In genomic region chr12:124217508-124217981, GRCh38 we compare ENCODE assay signal across 11 cellular contexts.
DNase-seq lines count a peak whose midpoint lies in the region; ATAC-seq, FAIRE-seq and TF ChIP-seq lines count a peak whose summit lies in the region.
"Had no signal": no experiment of that assay in that cellular context is flagged by ENCODE, and none has a peak within 500 bp of the region (broad histone marks: within the 10 kb centered on the region; RNA-seq: fewer than 3 reads in every experiment).

No MANE protein-coding gene starts in this region.

- no peaks in the 10 kb centered on the region for H3K79me2 ChIP-seq in GM12878 (ENCODE audit: control insufficient read depth, insufficient read depth, low read length)

- POLR2A ChIA-PET in AG04449 (lab: Yijun Ruan, JAX): no interaction called here
- POLR2A ChIA-PET in GM12878 (lab: Charles Lee): interaction anchor here (0.6 kb wide), 1 partner anchor 498 kb away, joined by 4 read pairs; no protein-coding TSS in a partner anchor

- intact Hi-C loops in GM12878 (cut with micrococcal nuclease; ENCODE audit: unreplicated experiment): no loop called here

- no peak overlapping the region for H2AFZ ChIP-seq in GM12878 (ENCODE audit: control insufficient read depth, low read depth, low read length)
- H2AFZ ChIP-seq in mesenchymal stem cell (ENCODE audit: low read depth, low read length): no peak overlapping the region

- SMC1A ChIA-PET in GM12878 (lab: Charles Lee; ENCODE audit: uncharacterized antibody, unreplicated experiment): interaction anchor here (0.7 kb wide), 1 partner anchor 9 kb away, joined by 3 read pairs; no protein-coding TSS in a partner anchor

- in situ Hi-C loops in GM12878 (cut with MboI): no loop called here

- H3K36me3 ChIP-seq in GM12878 (ENCODE audit: control insufficient read depth in 2 of 2, insufficient read depth in 2 of 2, low read length in 1 of 2): no peaks in the 10 kb centered on the region
- H3K36me3 ChIP-seq in mesenchymal stem cell (ENCODE audit: control insufficient read depth in 1 of 2, insufficient read depth in 2 of 2, low read depth in 1 of 2, low read length in 2 of 2): no peaks in the 10 kb centered on the region
- H3K36me3 ChIP-seq: pancreas had no signal

- H3K4me3 ChIP-seq in AG04449 (ENCODE audit: low read depth, low read length) (peak overlapping the region; percentile 29), GM12878 (no peak overlapping the region), mesenchymal stem cell (ENCODE audit: insufficient read depth in 1 of 2, low read depth in 1 of 2, low read length in 2 of 2) (no peak overlapping the region)
- H3K4me3 ChIP-seq: pancreas had no signal

- no peak for FAIRE-seq in GM12878 (lab: Jason Lieb, UNC)
- FAIRE-seq: pancreas had no signal

- DNase-seq in AG04449 (ENCODE audit: low read depth, low spot score): no peak
- peak; percentile 41 for DNase-seq in M059J (ENCODE audit: low read depth)
- no peak for DNase-seq in GM12878 (ENCODE audit: low read depth, low spot score)
- DNase-seq in mesenchymal stem cell: no peak
- DNase-seq in dedifferentiated amniotic fluid mesenchymal stem cell (ENCODE audit: extremely low spot score): no peak
- no peak for DNase-seq in T-helper 2 cell
- no peak for DNase-seq in GM10266 (ENCODE audit: extremely low spot score)
- DNase-seq: CD8-positive, alpha-beta T cell; pancreas had no signal

- WGBS in GM12878 (ENCODE audit: insufficient coverage, insufficient replicate concordance, low lambda C conversion rate, missing lambda C conversion rate): 53% methylated on average over 22 of the region's 22 CpGs
- WGBS in mesenchymal stem cell: 79% methylated on average over 22 of the region's 22 CpGs

- H4K20me1 ChIP-seq in GM12878 (ENCODE audit: control insufficient read depth, insufficient read depth): no peaks in the 10 kb centered on the region

- H2BK5ac ChIP-seq in mesenchymal stem cell (ENCODE audit: low read depth, low read length, poor library complexity, severe bottlenecking): no peak overlapping the region

- H3K27ac ChIP-seq in GM12878 (ENCODE audit: control insufficient read depth, insufficient read depth): no peak overlapping the region
- peak overlapping the region; percentile 10 for H3K27ac ChIP-seq in mesenchymal stem cell (ENCODE audit: low read length, poor library complexity, severe bottlenecking)
- H3K27ac ChIP-seq: pancreas had no signal

- CTCF ChIA-PET in AG04449 (lab: Yijun Ruan, JAX) (no interaction called here), GM12878 (lab: Yijun Ruan, JAX) (interaction anchor here (1.1 kb wide), 1 partner anchor 9 kb away, joined by 4 read pairs; no protein-coding TSS in a partner anchor)

- no TSS peak for BruUV-seq in GM12878 (replicated peaks; lab: Mats Ljungman, UMichigan)

- H3K9ac ChIP-seq in GM12878 (ENCODE audit: control insufficient read depth, insufficient read depth, low read length) (no peak overlapping the region), mesenchymal stem cell (ENCODE audit: low read length) (no peak overlapping the region)

- no peak overlapping the region for H2BK120ac ChIP-seq in mesenchymal stem cell (ENCODE audit: low read depth, low read length)

- TF ChIP-seq RAD21 in GM12878 (IDR thresholded peaks at IDR 0.05; ENCODE audit: insufficient read depth, low read depth, low read length): no peak

- H3K27me3 ChIP-seq in GM12878 (replicated peaks in 1 of 2; ENCODE audit: control insufficient read depth in 2 of 2, insufficient read depth in 2 of 2, low read length in 1 of 2) (no peaks in the 10 kb centered on the region), mesenchymal stem cell (ENCODE audit: control insufficient read depth in 1 of 2, insufficient read depth in 1 of 2, low read length in 2 of 2) (peaks cover 0 to 17% of the 10 kb centered on the region in 2 experiments)
- H3K27me3 ChIP-seq: pancreas had no signal

- RAD21 ChIA-PET in GM12878 (lab: Charles Lee; ENCODE audit: unreplicated experiment): interaction anchor here (1.5 kb wide), 1 partner anchor 554 kb away, joined by 3 read pairs; no protein-coding TSS in a partner anchor

- no peak overlapping the region for H4K91ac ChIP-seq in mesenchymal stem cell (ENCODE audit: low read length)

- no peak for TF ChIP-seq CTCF in AG04449 (IDR thresholded peaks at IDR 0.05; ENCODE audit: insufficient read depth, low read length, missing control alignments)
- no peak for TF ChIP-seq CTCF in GM12878 (IDR thresholded peaks at IDR 0.05 in 2 of 3, conservative IDR thresholded peaks at IDR 0.05 in 1 of 3; ENCODE audit: control insufficient read depth in 2 of 3, extremely low read depth in 1 of 3, insufficient read depth in 1 of 3, low read depth in 3 of 3, low read length in 3 of 3)
- TF ChIP-seq CTCF in GM10266 (IDR thresholded peaks at IDR 0.05; ENCODE audit: control insufficient read depth, insufficient read depth, low read depth, missing control alignments): no peak

- no peak overlapping the region for H2BK15ac ChIP-seq in mesenchymal stem cell (ENCODE audit: low read depth, poor library complexity, severe bottlenecking)

- H3K23ac ChIP-seq in mesenchymal stem cell (ENCODE audit: low read length in 2 of 2): no peak overlapping the region

- ATAC-seq in GM12878: peak; percentile 94
- ATAC-seq in HG03095 (IDR thresholded peaks at IDR 0.05; ENCODE audit: unreplicated experiment): no peak
- ATAC-seq: CD8-positive, alpha-beta T cell; HCT116 had no signal

- no peak overlapping the region for H2BK12ac ChIP-seq in mesenchymal stem cell (ENCODE audit: low read length in 2 of 2)

- H3K18ac ChIP-seq in mesenchymal stem cell (ENCODE audit: low read depth in 1 of 2, low read length in 2 of 2): no peak overlapping the region

- H3K4me1 ChIP-seq in GM12878 (ENCODE audit: control insufficient read depth, insufficient read depth, low read length) (no peaks in the 10 kb centered on the region), mesenchymal stem cell (ENCODE audit: control insufficient read depth, insufficient read depth, low read depth, low read length) (peaks cover 6% of the 10 kb centered on the region)
- H3K4me1 ChIP-seq: pancreas had no signal

- H3K4me2 ChIP-seq in GM12878 (ENCODE audit: control insufficient read depth, insufficient read depth): no peak overlapping the region
- peak overlapping the region; percentile 81 for H3K4me2 ChIP-seq in mesenchymal stem cell (ENCODE audit: low read length, poor library complexity, severe bottlenecking)

- no peak overlapping the region for H2AK5ac ChIP-seq in mesenchymal stem cell (ENCODE audit: low read length, severe bottlenecking)

- TF ChIP-seq EP300 in GM12878 (IDR thresholded peaks at IDR 0.05; ENCODE audit: borderline replicate concordance in 1 of 2, control insufficient read depth in 1 of 2, low read depth in 2 of 2, low read length in 2 of 2): no peak

- no peaks in the 10 kb centered on the region for H3K79me1 ChIP-seq in mesenchymal stem cell (replicated peaks; ENCODE audit: low read length, poor library complexity, severe bottlenecking)

- no peak overlapping the region for H3K14ac ChIP-seq in mesenchymal stem cell (ENCODE audit: low read length in 2 of 2)

- no peaks in the 10 kb centered on the region; the same call in 2 of the 3 replicates for H3K9me3 ChIP-seq in GM12878 (replicated peaks; ENCODE audit: control insufficient read depth, insufficient read depth, low read length)
- H3K9me3 ChIP-seq in mesenchymal stem cell (ENCODE audit: control insufficient read depth, low read length): peaks cover 21% of the 10 kb centered on the region
- H3K9me3 ChIP-seq: pancreas had no signal

- TF ChIP-seq POLR2A in GM12878 (IDR thresholded peaks at IDR 0.05; ENCODE audit: low read depth, low read length): no peak

- H3K4ac ChIP-seq in mesenchymal stem cell (ENCODE audit: low read depth in 1 of 2, low read length in 2 of 2): no peak overlapping the region

- no peak overlapping the region for H4K8ac ChIP-seq in mesenchymal stem cell (ENCODE audit: low read length)

TF ChIP-seq in GM12878, 131 proteins besides CTCF, POLR2A, EP300 and RAD21:
- no peak for TF ChIP-seq LARP7 (IDR thresholded peaks at IDR 0.05)
- no peak for TF ChIP-seq CBX5 (IDR thresholded peaks at IDR 0.05; ENCODE audit: low read depth)
- TF ChIP-seq YY1 (IDR thresholded peaks at IDR 0.05; ENCODE audit: low read depth, low read length): no peak
- no peak for TF ChIP-seq SMC3 (IDR thresholded peaks at IDR 0.05; ENCODE audit: borderline replicate concordance, low read length)
- no peak for TF ChIP-seq SMAD1 (IDR thresholded peaks at IDR 0.05; ENCODE audit: low read depth, partially characterized antibody)
- TF ChIP-seq BHLHE40 (IDR thresholded peaks at IDR 0.05; ENCODE audit: borderline replicate concordance in 1 of 2, low read depth in 2 of 2, low read length in 1 of 2): peak in 1 of 2 experiments; percentile 24; a peak in 1 of 4 replicates
- no peak for TF ChIP-seq POU2F2 (IDR thresholded peaks at IDR 0.05; ENCODE audit: borderline replicate concordance, low read depth, low read length)
- no peak for TF ChIP-seq ZNF207 (IDR thresholded peaks at IDR 0.05; ENCODE audit: borderline replicate concordance)
- TF ChIP-seq MYC (IDR thresholded peaks at IDR 0.05; ENCODE audit: insufficient read depth, insufficient read length, insufficient replicate concordance, low read length, severe bottlenecking): no peak
- no peak for TF ChIP-seq IKZF1 (conservative IDR thresholded peaks at IDR 0.05)
- peak; percentile 66 for TF ChIP-seq PAX5 (IDR thresholded peaks at IDR 0.05; ENCODE audit: borderline replicate concordance, low read depth, low read length)
TF ChIP-seq in GM12878: peak in this region for 2.
